1 cellular context compared by ENCODE assay signal in genomic region chr7:28687631-28688030, GRCh38.
TF ChIP-seq lines count a peak whose summit lies in the region.

No MANE protein-coding gene starts in this region.

TF ChIP-seq in GM23338, 12 proteins besides CTCF, POLR2A, EP300 and RAD21 (continued from another document):
- no peak for TF ChIP-seq ZNF462 (CRISPR knock-in tag; IDR thresholded peaks at IDR 0.05)
- no peak for TF ChIP-seq ZNF331 (CRISPR knock-in tag; IDR thresholded peaks at IDR 0.05; ENCODE audit: low read depth)
- no peak for TF ChIP-seq JUNB (IDR thresholded peaks at IDR 0.05; ENCODE audit: unreplicated experiment)
- no peak for TF ChIP-seq NANOG (IDR thresholded peaks at IDR 0.05; ENCODE audit: borderline replicate concordance)
- TF ChIP-seq ETS1 (IDR thresholded peaks at IDR 0.05), result no peak
